In genomic region chr4:1652088-1652487, GRCh38 we compare ENCODE assay signal across 2 cellular contexts.
TF ChIP-seq lines count a peak whose summit lies in the region.

No MANE protein-coding gene starts in this region.

TF ChIP-seq in IMR-90, 13 proteins besides CTCF, POLR2A, EP300 and RAD21:
- TF ChIP-seq SMC3 (IDR thresholded peaks at IDR 0.05; ENCODE audit: low read depth, low read length) (no peak), CHD1 (IDR thresholded peaks at IDR 0.05; ENCODE audit: low read depth, low read length) (no peak), CEBPB (IDR thresholded peaks at IDR 0.05; ENCODE audit: low read depth, low read length) (no peak), MXI1 (IDR thresholded peaks at IDR 0.05; ENCODE audit: borderline replicate concordance, low read depth, low read length) (no peak), BHLHE40 (IDR thresholded peaks at IDR 0.05; ENCODE audit: low read depth, low read length) (no peak)
TF ChIP-seq in IMR-90: peak in this region for 0.

TF ChIP-seq in H1, 55 proteins besides CTCF, POLR2A, EP300 and RAD21:
- TF ChIP-seq MAX (IDR thresholded peaks at IDR 0.05) (no peak), RNF2 (IDR thresholded peaks at IDR 0.05; ENCODE audit: borderline replicate concordance, low read depth, low read length, missing control alignments, poor library complexity, severe bottlenecking) (no peak), TAF1 (IDR thresholded peaks at IDR 0.05; ENCODE audit: low read depth, low read length) (no peak), FOSL1 (IDR thresholded peaks at IDR 0.05; ENCODE audit: insufficient read depth, low read depth, low read length) (no peak), USF2 (IDR thresholded peaks at IDR 0.05; ENCODE audit: low read length) (no peak), SUZ12 (IDR thresholded peaks at IDR 0.05; ENCODE audit: low read length) (no peak), NANOG (IDR thresholded peaks at IDR 0.05; ENCODE audit: insufficient read depth, low read depth, low read length, poor library complexity, severe bottlenecking) (no peak), TEAD4 (IDR thresholded peaks at IDR 0.05; ENCODE audit: low read depth, low read length) (no peak), SP1 (IDR thresholded peaks at IDR 0.05; ENCODE audit: low read depth, low read length) (no peak), CHD1 (IDR thresholded peaks at IDR 0.05; ENCODE audit: low read depth, low read length) (no peak)
